Comparison of ENCODE assay signal across 8 cellular contexts in genomic region chr2:96305979-96306308, GRCh38. TPM values are rescaled to one million over a fixed set of nuclear protein-coding genes. Genes with fewer than 3 reads are reported as not detected.
DNase-seq lines count a peak whose midpoint lies in the region; ATAC-seq, FAIRE-seq and TF ChIP-seq lines count a peak whose summit lies in the region.

No MANE protein-coding gene starts in this region.

- H3K27ac Mint-ChIP-seq in activated CD4-positive, alpha-beta T cell treated with anti-CD3 and anti-CD28 coated beads, Interleukin-2, amount 10 ng/mL, durations not matched to agents 7 days and 5 days: peak overlapping the region; percentile 98
- peak overlapping the region; percentile 99 for H3K27ac Mint-ChIP-seq in activated naive CD8-positive, alpha-beta T cell treated with anti-CD3 and anti-CD28 coated beads, Interleukin-2, amount 10 ng/mL, durations not matched to agents 7 days and 5 days

- H3K36me3 Mint-ChIP-seq in activated CD4-positive, alpha-beta T cell treated with anti-CD3 and anti-CD28 coated beads, Interleukin-2, amount 10 ng/mL, durations not matched to agents 7 days and 5 days (ENCODE audit: low read depth): peaks cover 54% of the 10 kb centered on the region
- H3K36me3 Mint-ChIP-seq in activated naive CD8-positive, alpha-beta T cell treated with anti-CD3 and anti-CD28 coated beads, Interleukin-2, amount 10 ng/mL, durations not matched to agents 7 days and 5 days: peaks cover 29% of the 10 kb centered on the region

- no peak for ATAC-seq in activated naive CD8-positive, alpha-beta T cell treated with anti-CD3 and anti-CD28 coated beads, Interleukin-2, amount 10 ng/mL, durations not matched to agents 7 days and 5 days (ENCODE audit: low read depth)

- H3K9me3 Mint-ChIP-seq in activated CD4-positive, alpha-beta T cell treated with anti-CD3 and anti-CD28 coated beads, Interleukin-2, amount 10 ng/mL, durations not matched to agents 7 days and 5 days: no peaks in the 10 kb centered on the region
- H3K9me3 Mint-ChIP-seq in activated naive CD8-positive, alpha-beta T cell treated with anti-CD3 and anti-CD28 coated beads, Interleukin-2, amount 10 ng/mL, durations not matched to agents 7 days and 5 days: no peaks in the 10 kb centered on the region

- no peak for FAIRE-seq in kidney (lab: Jason Lieb, UNC)

- H3K9ac ChIP-seq in kidney (ENCODE audit: low read length in 2 of 2): peak overlapping the region in 1 of 2 donors; percentile 87

- no peaks in the 10 kb centered on the region for H3K9me3 ChIP-seq in kidney (ENCODE audit: control insufficient read depth in 1 of 2, low read length in 2 of 2)
- H3K9me3 ChIP-seq in testis: no peaks in the 10 kb centered on the region

- no peak for TF ChIP-seq CTCF in kidney (IDR thresholded peaks at IDR 0.05; ENCODE audit: borderline replicate concordance, extremely low read depth, insufficient read depth)
- no peak for TF ChIP-seq CTCF in testis (IDR thresholded peaks at IDR 0.05)

- CTCF ChIA-PET in activated CD4-positive, alpha-beta T cell treated with anti-CD3 and anti-CD28 coated beads, Interleukin-2, amount 10 ng/mL, durations not matched to agents 7 days and 5 days (lab: Charles Lee): interaction anchor here (0.6 to 4.5 kb wide), 5 partner anchors 10 to 29 kb away, joined by 3 to 21 read pairs (median 4); partner anchors contain the start of gene NCAPH

- WGBS in testis, 2 donors: 12 to 17% methylated on average over 9 of the region's 9 CpGs

- peaks cover 24 to 32% of the 10 kb centered on the region in 2 donors for H3K36me3 ChIP-seq in kidney (ENCODE audit: control insufficient read depth in 1 of 2, insufficient read depth in 2 of 2, low read length in 2 of 2)
- H3K36me3 ChIP-seq in testis (ENCODE audit: low read depth, missing control alignments): no peaks in the 10 kb centered on the region

- no peak for TF ChIP-seq POLR2A in testis (IDR thresholded peaks at IDR 0.05)

- intact Hi-C loops in kidney (cut with DNase I) (no loop called here), testis (cut with DNase I; ENCODE audit: low total_unique reads) (no loop called here)

- H3K27ac ChIP-seq in kidney (ENCODE audit: low read depth in 2 of 2, low read length in 2 of 2) (peak overlapping the region in 1 of 2 donors; percentile 61), testis (peak overlapping the region; percentile 69 to 85)

- H3K27me3 Mint-ChIP-seq in activated CD4-positive, alpha-beta T cell treated with anti-CD3 and anti-CD28 coated beads, Interleukin-2, amount 10 ng/mL, durations not matched to agents 7 days and 5 days: no peaks in the 10 kb centered on the region
- H3K27me3 Mint-ChIP-seq in activated naive CD8-positive, alpha-beta T cell treated with anti-CD3 and anti-CD28 coated beads, Interleukin-2, amount 10 ng/mL, durations not matched to agents 7 days and 5 days: no peaks in the 10 kb centered on the region

- DNase-seq in activated CD4-positive, alpha-beta T cell treated with anti-CD3 and anti-CD28 coated beads, Interleukin-2, amount 10 ng/mL, durations not matched to agents 7 days and 5 days: no peak
- DNase-seq in activated CD4-positive, alpha-beta T cell treated with anti-CD3 and anti-CD28 coated beads, Interleukin-2, amount 50 U/mL, for 1 hour: no peak
- peak; percentile 40 for DNase-seq in activated naive CD8-positive, alpha-beta T cell treated with anti-CD3 and anti-CD28 coated beads, Interleukin-2, amount 10 ng/mL, durations not matched to agents 7 days and 5 days
- DNase-seq in kidney (no peak), testis (no peak), midbrain (lab: John Stamatoyannopoulos, UW) (no peak), AML-193 (lab: John Stamatoyannopoulos, UW) (no peak)
- no peak for DNase-seq in stimulated activated CD4-positive, alpha-beta T cell treated with anti-CD3 and anti-CD28 coated beads, Interleukin-2, amount 100 ng/mL, for 48 hours

- H3K4me3 ChIP-seq in kidney (ENCODE audit: low read length in 2 of 2) (peak overlapping the region; percentile 91 to 94), testis (peak overlapping the region; percentile 58 to 75)

- peak overlapping the region; percentile 97 for H3K4me3 Mint-ChIP-seq in activated CD4-positive, alpha-beta T cell treated with anti-CD3 and anti-CD28 coated beads, Interleukin-2, amount 10 ng/mL, durations not matched to agents 7 days and 5 days
- H3K4me3 Mint-ChIP-seq in activated naive CD8-positive, alpha-beta T cell treated with anti-CD3 and anti-CD28 coated beads, Interleukin-2, amount 10 ng/mL, durations not matched to agents 7 days and 5 days: peak overlapping the region; percentile 100

- H3K4me1 ChIP-seq in kidney (ENCODE audit: control insufficient read depth in 1 of 2, insufficient read depth in 1 of 2, low read depth in 1 of 2, low read length in 2 of 2): peaks cover 9 to 11% of the 10 kb centered on the region in 2 donors
- H3K4me1 ChIP-seq in testis: peaks cover 12% of the 10 kb centered on the region

- peaks cover 64% of the 10 kb centered on the region for H3K4me1 Mint-ChIP-seq in activated CD4-positive, alpha-beta T cell treated with anti-CD3 and anti-CD28 coated beads, Interleukin-2, amount 10 ng/mL, durations not matched to agents 7 days and 5 days
- H3K4me1 Mint-ChIP-seq in activated naive CD8-positive, alpha-beta T cell treated with anti-CD3 and anti-CD28 coated beads, Interleukin-2, amount 10 ng/mL, durations not matched to agents 7 days and 5 days: peaks cover 49% of the 10 kb centered on the region

- POLR2A ChIA-PET in activated CD4-positive, alpha-beta T cell treated with anti-CD3 and anti-CD28 coated beads, Interleukin-2, amount 10 ng/mL, durations not matched to agents 7 days and 5 days (lab: Charles Lee): interaction anchor here (0.5 to 1.6 kb wide), 3 partner anchors 14 to 657 kb away, joined by 3 to 5 read pairs (median 4); no protein-coding TSS in a partner anchor
- POLR2A ChIA-PET in activated naive CD8-positive, alpha-beta T cell treated with anti-CD3 and anti-CD28 coated beads, Interleukin-2, amount 10 ng/mL, durations not matched to agents 7 days and 5 days (lab: Charles Lee): interaction anchor here (0.5 to 3.2 kb wide), 12 partner anchors 10 to 232 kb away, joined by 3 to 96 read pairs (median 4); partner anchors contain the start of genes ITPRIPL1 and NCAPH

- no peaks in the 10 kb centered on the region for H3K27me3 ChIP-seq in testis

RNA-seq across cellular contexts. Expression of gene SNRNP200, which starts 0.6 kb away (rescaled TPM):
- total RNA-seq in activated CD4-positive, alpha-beta T cell treated with anti-CD3 and anti-CD28 coated beads, Interleukin-2, amount 10 ng/mL, durations not matched to agents 7 days and 5 days: 100 to 1,000 TPM; 170 to 178 TPM
- 100 to 1,000 TPM; 194 to 201 TPM for total RNA-seq in activated naive CD8-positive, alpha-beta T cell treated with anti-CD3 and anti-CD28 coated beads, Interleukin-2, amount 10 ng/mL, durations not matched to agents 7 days and 5 days
- total RNA-seq in kidney (118 TPM), testis (100 to 1,000 TPM; 165 to 202 TPM)
- polyA plus RNA-seq in kidney (ENCODE audit: insufficient read depth, low read depth, low replicate concordance) (46.7 TPM), testis (ENCODE audit: insufficient read depth, low read depth, low replicate concordance) (181 TPM)

RNA-seq across cellular contexts. Expression of gene ITPRIPL1, which starts 19.2 kb away (rescaled TPM):
- 10 to 100 TPM; 33.3 to 39.2 TPM for total RNA-seq in activated CD4-positive, alpha-beta T cell treated with anti-CD3 and anti-CD28 coated beads, Interleukin-2, amount 10 ng/mL, durations not matched to agents 7 days and 5 days
- 10 to 100 TPM; 32.8 to 35.9 TPM for total RNA-seq in activated naive CD8-positive, alpha-beta T cell treated with anti-CD3 and anti-CD28 coated beads, Interleukin-2, amount 10 ng/mL, durations not matched to agents 7 days and 5 days
- total RNA-seq in kidney (1.2 TPM), testis (10 to 100 TPM; 14.0 to 32.0 TPM)
- polyA plus RNA-seq in kidney (ENCODE audit: insufficient read depth, low read depth, low replicate concordance) (0.73 TPM), testis (ENCODE audit: insufficient read depth, low read depth, low replicate concordance) (57.9 TPM)

RNA-seq across cellular contexts. Expression of gene NCAPH, which starts 29.6 kb away (rescaled TPM):
- 10 to 100 TPM; 82.4 to 84.6 TPM for total RNA-seq in activated CD4-positive, alpha-beta T cell treated with anti-CD3 and anti-CD28 coated beads, Interleukin-2, amount 10 ng/mL, durations not matched to agents 7 days and 5 days
- total RNA-seq in activated naive CD8-positive, alpha-beta T cell treated with anti-CD3 and anti-CD28 coated beads, Interleukin-2, amount 10 ng/mL, durations not matched to agents 7 days and 5 days: 10 to 100 TPM; 60.3 to 64.8 TPM
- total RNA-seq in kidney: 0.72 TPM
- polyA plus RNA-seq in kidney (ENCODE audit: insufficient read depth, low read depth, low replicate concordance): 0.17 TPM
- total RNA-seq in testis: 10 to 100 TPM; 29.6 to 41.7 TPM
- polyA plus RNA-seq in testis (ENCODE audit: insufficient read depth, low read depth, low replicate concordance): 81.3 TPM

RNA-seq across cellular contexts. Expression of gene CIAO1, which starts 39.9 kb away (rescaled TPM):
- 10 to 100 TPM; 53.4 to 59.9 TPM for total RNA-seq in activated CD4-positive, alpha-beta T cell treated with anti-CD3 and anti-CD28 coated beads, Interleukin-2, amount 10 ng/mL, durations not matched to agents 7 days and 5 days
- 10 to 100 TPM; 66.2 to 68.2 TPM for total RNA-seq in activated naive CD8-positive, alpha-beta T cell treated with anti-CD3 and anti-CD28 coated beads, Interleukin-2, amount 10 ng/mL, durations not matched to agents 7 days and 5 days
- 63.0 TPM for total RNA-seq in kidney
- 48.2 TPM for polyA plus RNA-seq in kidney (ENCODE audit: insufficient read depth, low read depth, low replicate concordance)
- total RNA-seq in testis: 100 to 1,000 TPM; 154 to 164 TPM
- 56.8 TPM for polyA plus RNA-seq in testis (ENCODE audit: insufficient read depth, low read depth, low replicate concordance)

RNA-seq across cellular contexts. Expression of gene TMEM127, which starts 40.1 kb away (rescaled TPM):
- 10 to 100 TPM; 32.9 to 44.5 TPM for total RNA-seq in activated CD4-positive, alpha-beta T cell treated with anti-CD3 and anti-CD28 coated beads, Interleukin-2, amount 10 ng/mL, durations not matched to agents 7 days and 5 days
- 10 to 100 TPM; 33.4 to 39.1 TPM for total RNA-seq in activated naive CD8-positive, alpha-beta T cell treated with anti-CD3 and anti-CD28 coated beads, Interleukin-2, amount 10 ng/mL, durations not matched to agents 7 days and 5 days
- 72.3 TPM for total RNA-seq in kidney
- polyA plus RNA-seq in kidney (ENCODE audit: insufficient read depth, low read depth, low replicate concordance): 37.4 TPM
- total RNA-seq in testis: 10 to 100 TPM; 25.0 to 32.1 TPM
- polyA plus RNA-seq in testis (ENCODE audit: insufficient read depth, low read depth, low replicate concordance): 29.2 TPM

Comparison
In these comparisons a context has a peak if more than half of its experiments do, and no peak if none do; other contexts are left out.
1. RNA of gene NCAPH, which starts 29.6 kb away (total RNA-seq): 82.4 to 84.6 TPM in activated CD4-positive, alpha-beta T cell treated with anti-CD3 and anti-CD28 coated beads, Interleukin-2, amount 10 ng/mL, durations not matched to agents 7 days and 5 days, 60.3 to 64.8 TPM in activated naive CD8-positive, alpha-beta T cell treated with anti-CD3 and anti-CD28 coated beads, Interleukin-2, amount 10 ng/mL, durations not matched to agents 7 days and 5 days and 29.6 to 41.7 TPM in testis; 0.72 TPM in kidney (single experiment); every median in the first group is over 10 times any median in the second.